ENCODE assay signal across 20 cellular contexts in the genomic region with DNA sequence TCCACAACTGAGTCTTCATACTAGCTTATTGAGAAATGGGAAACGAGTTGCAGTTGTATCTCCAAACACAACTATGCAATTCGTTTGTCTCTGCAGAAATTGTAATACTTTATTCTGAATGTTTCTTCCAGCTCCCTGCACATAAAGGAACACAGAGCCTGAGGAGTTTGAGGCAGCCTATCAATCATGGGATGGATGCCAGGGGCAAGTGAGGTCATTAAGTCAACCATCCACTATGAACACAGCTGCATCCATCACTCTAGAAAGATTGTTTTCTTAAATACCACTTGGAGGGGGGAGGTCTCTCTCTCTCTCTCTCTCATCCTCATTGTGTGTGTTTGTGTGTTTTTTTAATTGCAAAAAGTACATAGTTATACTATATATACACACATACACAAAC.
"Had no signal": no experiment of that assay in that cellular context is flagged by ENCODE, and none has a peak within 500 bp of the region (broad histone marks: within the 10 kb centered on the region; RNA-seq: fewer than 3 reads in every experiment).

No MANE protein-coding gene starts in this region.

- H3K9me3 Mint-ChIP-seq: activated naive CD4-positive, alpha-beta T cell treated with anti-CD3 and anti-CD28 coated beads, Interleukin-2, amount 10 ng/mL, durations not matched to agents 7 days and 5 days; activated T-helper 2 cell treated with anti-CD3 and anti-CD28 coated beads, Interferon-gamma antibody, Interleukin-2, Interleukin-4, amounts not matched to agents 10 μg/mL and 5 μg/mL and 100 μg/mL, durations not matched to agents 14 hours and 24 hours and 36 hours had no signal

- H3K27ac Mint-ChIP-seq: activated CD8-positive, alpha-beta memory T cell treated with anti-CD3 and anti-CD28 coated beads, Interleukin-2, amount 10 ng/mL, durations not matched to agents 7 days and 5 days; activated naive CD4-positive, alpha-beta T cell treated with anti-CD3 and anti-CD28 coated beads, Interleukin-2, amount 10 ng/mL, durations not matched to agents 7 days and 5 days; activated T-helper 2 cell treated with anti-CD3 and anti-CD28 coated beads, Interferon-gamma antibody, Interleukin-2, Interleukin-4, amounts not matched to agents 10 μg/mL and 5 μg/mL and 100 μg/mL, durations not matched to agents 14 hours and 24 hours and 36 hours; endodermal cell had no signal

- H3K4me1 ChIP-seq: prostate gland had no signal

- FAIRE-seq: frontal cortex, small intestine had no signal

- H3K36me3 ChIP-seq: adrenal gland, cardiac muscle cell, prostate gland had no signal

- H3K27me3 ChIP-seq: adrenal gland, dorsolateral prefrontal cortex had no signal

- H3K4me3 ChIP-seq: adrenal gland, cardiac muscle cell, dorsolateral prefrontal cortex, prostate gland had no signal

- H3K4me3 Mint-ChIP-seq: activated CD8-positive, alpha-beta memory T cell treated with anti-CD3 and anti-CD28 coated beads, Interleukin-2, amount 10 ng/mL, durations not matched to agents 7 days and 5 days; activated naive CD4-positive, alpha-beta T cell treated with anti-CD3 and anti-CD28 coated beads, Interleukin-2, amount 10 ng/mL, durations not matched to agents 7 days and 5 days; endodermal cell had no signal

- H3K9me3 ChIP-seq: adrenal gland, prostate gland had no signal

- H3K27ac ChIP-seq: adrenal gland, cardiac muscle cell, dorsolateral prefrontal cortex, prostate gland had no signal

- DNase-seq: activated CD4-positive, alpha-beta T cell treated with anti-CD3 and anti-CD28 coated beads, Interleukin-2, amount 50 U/mL, for 48 hours; activated CD4-positive, CD25-positive, alpha-beta regulatory T cell treated with anti-CD3 and anti-CD28 coated beads, Interleukin-2, amount 50 U/mL, for 72 hours; activated CD8-positive, alpha-beta memory T cell treated with anti-CD3 and anti-CD28 coated beads, Interleukin-2, amount 10 ng/mL, durations not matched to agents 7 days and 5 days; activated naive CD4-positive, alpha-beta T cell treated with anti-CD3 and anti-CD28 coated beads, Interleukin-2, amount 10 ng/mL, durations not matched to agents 7 days and 5 days; activated T-cell treated with anti-CD3 and anti-CD28 coated beads, Interleukin-2, amount 50 U/mL, for 1 hour; adrenal gland; dorsolateral prefrontal cortex; endodermal cell; head of caudate nucleus; mesendoderm; right cardiac atrium; small intestine; stimulated activated CD4-positive, alpha-beta T cell treated with anti-CD3 and anti-CD28 coated beads, Interleukin-4, amount 100 ng/mL, for 4 hours; stimulated activated CD8-positive, alpha-beta memory T cell treated with anti-CD3 and anti-CD28 coated beads, Interleukin-4, amount 100 ng/mL, for 48 hours; stimulated activated naive CD4-positive, alpha-beta T cell treated with Interleukin-2 at 50 U/mL for 16 hours; trophoblast cell had no signal
